12 cellular contexts compared by ENCODE assay signal in the genomic region with DNA sequence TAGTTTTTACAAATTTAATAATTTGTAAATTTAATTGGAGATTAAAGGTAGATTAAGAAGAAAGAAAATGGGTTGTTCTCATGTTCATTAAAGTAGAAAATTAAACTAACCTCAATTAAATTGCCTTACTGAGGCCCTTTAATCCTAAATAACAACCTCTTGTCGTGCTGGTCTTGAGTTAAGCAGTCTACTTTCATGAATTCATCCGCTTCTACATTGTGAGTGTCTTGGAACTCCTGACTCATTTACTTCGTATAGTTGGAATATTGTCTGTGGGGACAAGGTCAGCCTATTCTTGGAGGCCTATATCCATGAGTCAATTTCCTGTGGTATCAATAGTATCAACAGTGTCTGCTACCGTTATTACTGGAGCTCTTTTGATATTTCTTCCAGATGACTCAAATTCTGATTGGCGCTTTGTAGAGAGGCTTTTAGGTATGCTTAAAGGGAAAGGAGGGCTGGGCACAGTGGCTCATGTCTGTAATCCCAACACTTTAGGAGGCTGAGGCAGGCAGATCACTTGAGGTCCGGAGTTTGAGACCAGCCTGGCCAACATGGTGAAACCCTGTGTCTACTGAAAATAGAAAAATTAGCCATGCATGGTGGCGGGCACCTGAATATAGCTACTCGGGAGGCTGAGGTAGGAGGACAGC. TPM values are rescaled to one million over a fixed set of nuclear protein-coding genes. Genes with fewer than 3 reads are reported as not detected.
"Had no signal": no experiment of that assay in that cellular context is flagged by ENCODE, and none has a peak within 500 bp of the region (broad histone marks: within the 10 kb centered on the region; RNA-seq: fewer than 3 reads in every experiment).

No MANE protein-coding gene starts in this region.

RNA-seq across cellular contexts. Expression of a gene that starts 29.9 kb away (rescaled TPM):
- total RNA-seq: activated T-helper 2 cell treated with anti-CD3 and anti-CD28 coated beads, Interferon-gamma antibody, Interleukin-2, Interleukin-4, amounts not matched to agents 10 μg/mL and 5 μg/mL and 100 μg/mL, durations not matched to agents 14 hours and 24 hours and 36 hours; breast epithelium; cerebellum; dermis microvascular lymphatic vessel endothelial cell; heart right ventricle; left ventricle myocardium superior; mucosa of descending colon; neural crest cell; omental fat pad; posterior vena cava; temporal lobe; vagina had no signal
- polyA plus RNA-seq: heart right ventricle had no signal
